In the genomic region with DNA sequence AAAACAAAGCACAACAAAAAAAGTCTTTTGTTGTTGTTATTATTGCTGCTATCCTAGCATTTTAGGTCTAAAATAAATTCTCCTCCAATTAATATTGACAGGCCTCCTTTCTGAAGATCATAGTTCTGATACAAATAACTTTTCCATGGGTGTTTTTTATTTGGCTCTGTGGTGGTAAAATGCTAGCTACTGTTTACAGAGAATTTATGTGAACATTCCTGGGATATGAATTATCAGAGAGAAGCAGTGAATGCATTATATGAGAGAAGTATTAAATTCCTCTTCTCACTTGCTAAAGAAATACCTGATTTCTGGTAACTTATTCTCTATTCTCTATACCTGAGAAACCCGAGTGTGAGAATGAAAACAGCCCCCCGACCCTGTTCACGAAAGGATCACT, we compare ENCODE assay signal across 23 cellular contexts. TPM values are rescaled to one million over a fixed set of nuclear protein-coding genes. Genes with fewer than 3 reads are reported as not detected.
"Had no signal": no experiment of that assay in that cellular context is flagged by ENCODE, and none has a peak within 500 bp of the region (broad histone marks: within the 10 kb centered on the region; RNA-seq: fewer than 3 reads in every experiment).

No MANE protein-coding gene starts in this region.

- H3K4me1 ChIP-seq: esophagus squamous epithelium, gastroesophageal sphincter, transverse colon had no signal

- H3K4me2 ChIP-seq: hepatocyte had no signal

- H3K79me2 ChIP-seq: hepatocyte had no signal

- H3K4me3 Mint-ChIP-seq: naive thymus-derived CD4-positive, alpha-beta T cell; nephron progenitor cell had no signal

- DNase-seq: dermis blood vessel endothelial cell; esophagus squamous epithelium; foreskin fibroblast; naive thymus-derived CD4-positive, alpha-beta T cell; nephron progenitor cell; posterior cingulate gyrus; stimulated activated CD4-positive, alpha-beta T cell treated with anti-CD3 and anti-CD28 coated beads, Interleukin-12 subunit alpha, Interleukin-12 subunit beta, amount 100 ng/mL, for 4 hours; stimulated activated naive CD4-positive, alpha-beta T cell; stomach; substantia nigra; transverse colon had no signal

- H3K9me3 ChIP-seq: esophagus squamous epithelium, gastroesophageal sphincter, stomach, thoracic aorta, transverse colon had no signal

- H3K27ac ChIP-seq: esophagus squamous epithelium, gastroesophageal sphincter, hepatocyte, skin epidermis, stomach, thoracic aorta, transverse colon had no signal

- H3K27ac Mint-ChIP-seq: naive thymus-derived CD4-positive, alpha-beta T cell; nephron progenitor cell had no signal

- H3K9me3 Mint-ChIP-seq: naive thymus-derived CD4-positive, alpha-beta T cell; nephron progenitor cell had no signal

- H3K27me3 ChIP-seq: gastroesophageal sphincter, stomach had no signal

- H3K4me3 ChIP-seq: esophagus squamous epithelium, gastroesophageal sphincter, hepatocyte, skin epidermis, stomach, thoracic aorta, transverse colon had no signal

- H3K4me1 Mint-ChIP-seq: naive thymus-derived CD4-positive, alpha-beta T cell had no signal

- ATAC-seq: gastroesophageal sphincter; naive thymus-derived CD4-positive, alpha-beta T cell; sciatic nerve had no signal

- H3K36me3 ChIP-seq: esophagus squamous epithelium, gastroesophageal sphincter, stomach, thoracic aorta, transverse colon had no signal

- H3K36me3 Mint-ChIP-seq: naive thymus-derived CD4-positive, alpha-beta T cell had no signal

- H2AFZ ChIP-seq: hepatocyte had no signal

RNA-seq across cellular contexts. Expression of a gene that starts 57.5 kb away (rescaled TPM):
- total RNA-seq: dermis blood vessel endothelial cell; epithelial cell of proximal tubule; esophagus squamous epithelium; gastroesophageal sphincter; hepatocyte; kidney epithelial cell; liver; lung microvascular endothelial cell; naive thymus-derived CD4-positive, alpha-beta T cell; osteocyte; pulmonary artery endothelial cell; sciatic nerve; thoracic aorta; urinary bladder had no signal
